Comparison of ENCODE assay signal across 1 cellular context in the genomic region with DNA sequence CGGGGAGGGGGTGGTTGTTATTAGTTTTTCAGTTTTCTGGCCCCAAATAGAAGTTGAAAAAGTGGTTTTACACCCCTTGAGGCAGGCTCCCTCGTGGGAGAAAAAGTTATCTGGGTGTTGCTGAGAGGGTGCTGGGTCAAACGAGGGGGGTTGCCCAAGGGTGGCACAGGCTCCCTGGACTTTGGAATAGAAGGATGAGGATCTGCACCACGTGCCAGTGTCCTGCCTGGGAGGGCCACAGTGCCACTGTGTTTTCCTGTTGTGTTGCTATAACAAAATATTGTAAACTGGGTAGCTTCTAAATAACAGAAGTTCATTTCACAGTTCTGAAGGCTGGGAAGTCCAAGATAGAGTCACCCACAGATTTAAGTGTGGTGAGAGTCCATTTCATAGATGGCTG.
"Had no signal": no experiment of that assay in that cellular context is flagged by ENCODE, and none has a peak within 500 bp of the region (broad histone marks: within the 10 kb centered on the region; RNA-seq: fewer than 3 reads in every experiment).

No MANE protein-coding gene starts in this region.

- H3K27me3 ChIP-seq: MG63 had no signal

- H3K4me3 ChIP-seq: MG63 had no signal

- H3K36me3 ChIP-seq: MG63 had no signal
